ENCODE assay signal across 9 cellular contexts in the genomic region with DNA sequence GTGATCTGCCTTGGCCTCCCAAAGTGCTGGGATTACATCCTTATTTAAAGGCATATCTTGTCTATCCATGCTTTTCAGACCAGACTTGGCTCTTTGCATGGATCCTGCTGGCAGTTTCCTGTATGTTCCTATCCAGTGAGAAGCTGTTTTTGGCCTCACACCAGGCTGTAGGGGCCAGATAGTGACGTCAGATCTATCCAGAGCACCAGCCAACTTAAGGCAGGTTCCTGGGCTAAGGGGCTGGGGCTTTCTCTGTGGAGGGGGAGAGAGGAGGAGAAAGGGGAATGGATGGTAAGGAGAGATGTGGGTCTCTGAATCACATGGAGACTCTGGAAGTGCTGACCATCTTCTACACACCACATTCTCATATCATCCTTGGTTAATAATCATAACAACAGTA. TPM values are rescaled to one million over a fixed set of nuclear protein-coding genes. Genes with fewer than 3 reads are reported as not detected.
DNase-seq lines count a peak whose midpoint lies in the region; ATAC-seq and TF ChIP-seq lines count a peak whose summit lies in the region.
"Had no signal": no experiment of that assay in that cellular context is flagged by ENCODE, and none has a peak within 500 bp of the region (broad histone marks: within the 10 kb centered on the region; RNA-seq: fewer than 3 reads in every experiment).

No MANE protein-coding gene starts in this region.

- ATAC-seq in activated CD4-positive, alpha-beta T cell treated with anti-CD3 and anti-CD28 coated beads for 36 hours: no peak
- no peak for ATAC-seq in stimulated activated naive B cell treated with anti-CD40 and anti-IgM and Interleukin-4, amounts not matched to agents 10 μg/mL and 1 μg/mL and 100 μg/mL, for 72 hours (replicated peaks)
- no peak for ATAC-seq in HG02973 (IDR thresholded peaks at IDR 0.05; ENCODE audit: unreplicated experiment)

- CTCF ChIA-PET in activated CD4-positive, alpha-beta T cell treated with anti-CD3 and anti-CD28 coated beads for 36 hours (lab: Charles Lee): interaction anchor here (1.4 to 1.5 kb wide), 2 partner anchors 44 to 68 kb away, joined by 3 to 7 read pairs; no protein-coding TSS in a partner anchor

- TF ChIP-seq CTCF in adrenal gland (IDR thresholded peaks at IDR 0.05) (no peak), fibroblast of the aortic adventitia (IDR thresholded peaks at IDR 0.05; ENCODE audit: insufficient read depth, low read length) (no peak)

- no peaks in the 10 kb centered on the region for H3K36me3 ChIP-seq in adrenal gland (replicated peaks in 1 of 2)
- no peaks in the 10 kb centered on the region for H3K36me3 ChIP-seq in H7 (replicated peaks; ENCODE audit: control insufficient read depth, insufficient read depth, low read length)

- peak overlapping the region; percentile 67 for H3K27ac Mint-ChIP-seq in activated CD4-positive, alpha-beta T cell treated with anti-CD3 and anti-CD28 coated beads for 36 hours
- H3K27ac Mint-ChIP-seq in stimulated activated naive B cell treated with anti-CD40 and anti-IgM and Interleukin-4, amounts not matched to agents 10 μg/mL and 1 μg/mL and 100 μg/mL, for 72 hours: peak overlapping the region; percentile 49

- H3K4me3 ChIP-seq in adrenal gland: no peak overlapping the region
- no peak overlapping the region for H3K4me3 ChIP-seq in fibroblast of the aortic adventitia (ENCODE audit: low read depth, low read length)
- no peak overlapping the region for H3K4me3 ChIP-seq in H7 (ENCODE audit: insufficient read depth, low read depth, low read length)

- H3K36me3 Mint-ChIP-seq in activated CD4-positive, alpha-beta T cell treated with anti-CD3 and anti-CD28 coated beads for 36 hours (ENCODE audit: low read depth): peaks cover 6% of the 10 kb centered on the region
- peaks cover 3 to 5% of the 10 kb centered on the region in 2 donors for H3K36me3 Mint-ChIP-seq in stimulated activated naive B cell treated with anti-CD40 and anti-IgM and Interleukin-4, amounts not matched to agents 10 μg/mL and 1 μg/mL and 100 μg/mL, for 72 hours

- H3K27ac ChIP-seq in adrenal gland: no peak overlapping the region

- no peaks in the 10 kb centered on the region for H3K27me3 Mint-ChIP-seq in activated CD4-positive, alpha-beta T cell treated with anti-CD3 and anti-CD28 coated beads for 36 hours
- H3K27me3 Mint-ChIP-seq in stimulated activated naive B cell treated with anti-CD40 and anti-IgM and Interleukin-4, amounts not matched to agents 10 μg/mL and 1 μg/mL and 100 μg/mL, for 72 hours: no peaks in the 10 kb centered on the region

- DNase-seq in activated CD4-positive, alpha-beta T cell treated with anti-CD3 and anti-CD28 coated beads for 36 hours: no peak
- DNase-seq in activated CD4-positive, alpha-beta T cell treated with anti-CD3 and anti-CD28 coated beads, Interleukin-2, amount 50 U/mL, for 4 hours: no peak
- DNase-seq in adrenal gland (peak in 6 of 7 donors; percentile 33 to 68 (median 42)), fibroblast of the aortic adventitia (ENCODE audit: low read depth) (peak; percentile 95), H7 (no peak), GM19238 (ENCODE audit: insufficient read length, low spot score) (no peak)
- DNase-seq in stimulated activated naive B cell treated with anti-CD40 and anti-IgM and Interleukin-4, amounts not matched to agents 10 μg/mL and 1 μg/mL and 100 μg/mL, for 72 hours: no peak
- DNase-seq: HCEC 1CT had no signal

- no peaks in the 10 kb centered on the region for H3K27me3 ChIP-seq in adrenal gland
- H3K27me3 ChIP-seq in H7 (ENCODE audit: control insufficient read depth, insufficient read depth, low read length): no peaks in the 10 kb centered on the region

- POLR2A ChIA-PET in activated CD4-positive, alpha-beta T cell treated with anti-CD3 and anti-CD28 coated beads for 36 hours (lab: Charles Lee): no interaction called here

- peaks cover 11 to 23% of the 10 kb centered on the region in 2 donors for H3K4me1 ChIP-seq in adrenal gland (replicated peaks in 1 of 2)

- H3K4me3 Mint-ChIP-seq in activated CD4-positive, alpha-beta T cell treated with anti-CD3 and anti-CD28 coated beads for 36 hours: no peak overlapping the region
- peak overlapping the region in 1 of 2 donors; percentile 22 for H3K4me3 Mint-ChIP-seq in stimulated activated naive B cell treated with anti-CD40 and anti-IgM and Interleukin-4, amounts not matched to agents 10 μg/mL and 1 μg/mL and 100 μg/mL, for 72 hours

- no peak for TF ChIP-seq POLR2A in adrenal gland (IDR thresholded peaks at IDR 0.05)

- H3K9me3 ChIP-seq in adrenal gland (replicated peaks in 1 of 3): no peaks in the 10 kb centered on the region

- peaks cover 29% of the 10 kb centered on the region for H3K4me1 Mint-ChIP-seq in activated CD4-positive, alpha-beta T cell treated with anti-CD3 and anti-CD28 coated beads for 36 hours
- H3K4me1 Mint-ChIP-seq in stimulated activated naive B cell treated with anti-CD40 and anti-IgM and Interleukin-4, amounts not matched to agents 10 μg/mL and 1 μg/mL and 100 μg/mL, for 72 hours: peaks cover 18 to 32% of the 10 kb centered on the region in 2 donors

- WGBS in adrenal gland, 4 donors: 8 to 33% (median 20%) methylated on average over 1 of the region's 1 CpG

- intact Hi-C loops in activated CD4-positive, alpha-beta T cell treated with anti-CD3 and anti-CD28 coated beads for 36 hours (cut with DNase I, micrococcal nuclease): loop anchor here in 1 of 2 experiments (10.0 kb wide), 3 partner anchors 242 to 1082 kb away; a partner anchor contains a TSS
- intact Hi-C loops in adrenal gland (cut with DNase I): no loop called here

- H3K9me3 Mint-ChIP-seq in activated CD4-positive, alpha-beta T cell treated with anti-CD3 and anti-CD28 coated beads for 36 hours (ENCODE audit: low read depth): no peaks in the 10 kb centered on the region
- H3K9me3 Mint-ChIP-seq in stimulated activated naive B cell treated with anti-CD40 and anti-IgM and Interleukin-4, amounts not matched to agents 10 μg/mL and 1 μg/mL and 100 μg/mL, for 72 hours: no peaks in the 10 kb centered on the region

RNA-seq across cellular contexts. Expression of a gene that starts 2.1 kb away (rescaled TPM):
- 10 to 100 TPM; 15.3 to 16.6 TPM for total RNA-seq in activated CD4-positive, alpha-beta T cell treated with anti-CD3 and anti-CD28 coated beads for 36 hours
- total RNA-seq in adrenal gland (10 to 100 TPM; 14.8 to 48.2 (median 23.9) TPM), fibroblast of the aortic adventitia (ENCODE audit: low replicate concordance) (4.7 and 5.5 TPM in 2 replicates)
- polyA plus RNA-seq in adrenal gland: 10 to 100 TPM in 1 of 3 donors, 1 to 10 TPM in 2; 4.7 to 10.1 (median 6.4) TPM
- 6.9 and 8.1 TPM in 2 replicates for total RNA-seq in H7 (2014; rRNA removed; shearing (Covaris generic))

Comparison
In these comparisons a context has a peak if more than half of its experiments do, and no peak if none do; other contexts are left out.
1. DNase-seq: peak in adrenal gland (6 of 7) and fibroblast of the aortic adventitia (single experiment); none in activated CD4-positive, alpha-beta T cell treated with anti-CD3 and anti-CD28 coated beads for 36 hours (single experiment), activated CD4-positive, alpha-beta T cell treated with anti-CD3 and anti-CD28 coated beads, Interleukin-2, amount 50 U/mL, for 4 hours (0 of 2), stimulated activated naive B cell treated with anti-CD40 and anti-IgM and Interleukin-4, amounts not matched to agents 10 μg/mL and 1 μg/mL and 100 μg/mL, for 72 hours (single experiment), H7 (single experiment) and GM19238 (single experiment).